Comparison of ENCODE assay signal across 22 cellular contexts in the genomic region with DNA sequence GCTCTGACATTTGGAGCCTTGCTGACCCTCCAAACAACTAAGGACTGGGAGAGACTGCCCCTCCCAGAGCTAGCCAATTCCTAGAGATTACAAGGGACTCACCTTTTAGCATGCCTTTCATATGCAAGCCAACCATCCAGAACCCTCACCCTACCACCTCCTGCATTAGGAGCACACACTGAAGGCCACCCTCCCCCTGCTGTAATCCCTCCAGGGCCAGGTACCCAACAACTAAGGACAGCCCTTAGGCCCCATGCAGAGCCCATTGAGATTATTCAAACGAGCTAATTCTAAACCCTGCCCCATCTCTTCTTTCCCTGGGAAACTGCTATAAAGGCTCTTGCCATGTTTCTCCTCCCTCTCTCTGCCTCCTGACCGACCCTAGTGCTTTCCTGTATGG.
"Had no signal": no experiment of that assay in that cellular context is flagged by ENCODE, and none has a peak within 500 bp of the region (broad histone marks: within the 10 kb centered on the region; RNA-seq: fewer than 3 reads in every experiment).

No MANE protein-coding gene starts in this region.

- H3K27me3 ChIP-seq: brain microvascular endothelial cell, cardiac muscle cell, SJSA1 had no signal

- H3K36me3 ChIP-seq: brain microvascular endothelial cell, cardiac muscle cell, SJSA1 had no signal

- DNase-seq: activated B cell treated with CpG ODN at 0.5 μM for 24 hours; activated CD4-positive, alpha-beta T cell treated with anti-CD3 and anti-CD28 coated beads for 1 hour; activated CD4-positive, alpha-beta T cell treated with anti-CD3 and anti-CD28 coated beads, Interleukin-2, amount 10 ng/mL, durations not matched to agents 24 days and 14 days; activated CD4-positive, alpha-beta T cell treated with anti-CD3 and anti-CD28 coated beads, Interleukin-2, amount 50 U/mL, for 48 hours; activated CD8-positive, alpha-beta memory T cell treated with anti-CD3 and anti-CD28 coated beads, Interleukin-2, amount 10 ng/mL, durations not matched to agents 7 days and 5 days; activated gamma-delta T cell treated with Interleukin-2 at 50 U/mL for 16 hours; activated naive CD4-positive, alpha-beta T cell treated with anti-CD3 and anti-CD28 coated beads, Interleukin-2, amount 10 ng/mL, durations not matched to agents 7 days and 5 days; activated naive CD8-positive, alpha-beta T cell treated with anti-CD3 and anti-CD28 coated beads for 36 hours; activated T-cell treated with anti-CD3 and anti-CD28 coated beads, Interleukin-2, amount 50 U/mL, for 24 hours; brain microvascular endothelial cell; Karpas-422; MM.1S; NCI-H1105 treated with DMSO at 0.1 percent for 48 hours; NCI-H1436 treated with DMSO at 0.1 percent for 48 hours; NCI-H187; NCI-H2081; NCI-H510A treated with DMSO at 0.1 percent for 48 hours; NCI-H69; PC-3; SHP77 had no signal

- H3K9me3 ChIP-seq: SJSA1 had no signal

- H3K4me3 ChIP-seq: cardiac muscle cell, SJSA1 had no signal
